Comparison of ENCODE assay signal across 1 cellular context in the genomic region with DNA sequence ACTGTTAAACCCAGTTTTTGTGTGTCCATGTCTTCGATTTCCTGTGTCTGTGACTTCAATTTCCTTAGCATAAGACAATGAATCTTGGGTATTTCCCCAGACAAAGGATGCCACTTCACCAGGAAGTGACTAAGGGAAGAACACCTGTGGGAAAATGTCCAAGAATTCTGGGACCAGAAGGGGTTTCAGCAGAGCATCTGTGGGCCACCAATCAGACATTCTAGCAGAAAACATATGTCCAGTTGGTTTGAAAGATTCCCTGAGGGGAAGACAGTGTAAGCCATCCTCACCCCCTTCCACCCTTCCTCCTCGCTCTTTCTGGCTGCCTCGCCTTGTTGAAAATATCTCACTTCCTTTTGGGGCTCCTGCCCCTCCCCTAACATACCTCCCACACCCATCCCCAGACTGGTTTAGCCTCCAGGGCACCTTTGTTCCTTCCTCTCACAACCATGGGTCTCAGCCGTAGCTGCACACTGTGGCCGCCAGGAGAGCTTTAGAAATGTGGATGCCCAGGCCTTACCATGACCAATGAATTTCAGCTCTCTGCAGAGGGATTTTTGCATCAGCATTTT.
TF ChIP-seq lines count a peak whose summit lies in the region.

No MANE protein-coding gene starts in this region.

TF ChIP-seq in GM12878, 131 proteins besides CTCF, POLR2A, EP300 and RAD21:
- TF ChIP-seq USF2 (IDR thresholded peaks at IDR 0.05; ENCODE audit: borderline replicate concordance, low read depth, low read length) (no peak), NFYA (IDR thresholded peaks at IDR 0.05; ENCODE audit: borderline replicate concordance, low read depth, low read length) (no peak), ZNF207 (IDR thresholded peaks at IDR 0.05; ENCODE audit: borderline replicate concordance) (no peak), IKZF1 (conservative IDR thresholded peaks at IDR 0.05) (no peak), ETV6 (conservative IDR thresholded peaks at IDR 0.05 in 1 of 2, IDR thresholded peaks at IDR 0.05 in 1 of 2; ENCODE audit: borderline replicate concordance in 1 of 2, low read depth in 1 of 2) (peak in 1 of 2 experiments; percentile 13; a peak in 1 of 4 replicates), SRF (IDR thresholded peaks at IDR 0.05; ENCODE audit: low read depth in 2 of 2, low read length in 2 of 2) (no peak), EGR1 (IDR thresholded peaks at IDR 0.05; ENCODE audit: borderline replicate concordance in 1 of 2, low read depth in 2 of 2, low read length in 2 of 2) (peak in 1 of 2 experiments; percentile 10; a peak in 1 of 3 replicates), IKZF2 (IDR thresholded peaks at IDR 0.05) (0 out of 4 replicates have a peak, but pooled peaks of 1 of the 2 experiments have one; percentile 10), EED (IDR thresholded peaks at IDR 0.05; ENCODE audit: low read depth) (peak; percentile 54), SPI1 (IDR thresholded peaks at IDR 0.05; ENCODE audit: borderline replicate concordance, insufficient read depth, low read depth, low read length) (peak; percentile 73; the same call in 1 of the 2 replicates), SMC3 (IDR thresholded peaks at IDR 0.05; ENCODE audit: borderline replicate concordance, low read length) (0 out of 2 replicates have a peak, but pooled peaks have one; percentile 6), POLR2AphosphoS5 (IDR thresholded peaks at IDR 0.05; ENCODE audit: low read length) (no peak)
